In the genomic region with DNA sequence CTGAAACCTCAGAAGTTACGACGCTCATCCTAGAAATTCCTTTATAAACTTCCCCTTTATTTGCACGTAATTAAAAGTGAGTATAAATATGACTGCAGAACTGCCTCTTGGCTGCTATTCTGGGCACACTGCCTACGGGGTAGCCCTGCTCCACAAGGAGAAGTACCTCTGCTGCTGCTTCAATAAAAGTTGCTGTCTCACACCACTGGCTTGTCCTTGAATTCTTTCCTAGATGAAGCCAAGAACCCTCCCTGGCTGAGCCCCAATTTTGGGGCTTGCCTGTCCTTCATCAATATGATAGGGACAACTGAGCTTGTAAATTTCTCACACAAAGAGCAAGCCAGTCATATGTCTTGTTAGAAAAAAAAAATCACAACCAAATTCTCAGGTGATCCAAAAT, we compare ENCODE assay signal across 1 cellular context.
TF ChIP-seq lines count a peak whose summit lies in the region.

No MANE protein-coding gene starts in this region.

TF ChIP-seq in H1, 55 proteins besides CTCF, POLR2A, EP300 and RAD21 (continued from another document):
- no peak for TF ChIP-seq NANOG (IDR thresholded peaks at IDR 0.05; ENCODE audit: insufficient read depth, low read depth, low read length, poor library complexity, severe bottlenecking)
- TF ChIP-seq, protein P1, sequence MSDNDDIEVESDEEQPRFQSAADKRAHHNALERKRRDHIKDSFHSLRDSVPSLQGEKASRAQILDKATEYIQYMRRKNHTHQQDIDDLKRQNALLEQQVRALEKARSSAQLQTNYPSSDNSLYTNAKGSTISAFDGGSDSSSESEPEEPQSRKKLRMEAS (IDR thresholded peaks at IDR 0.05): no peak
- no peak for TF ChIP-seq ZNF274 (IDR thresholded peaks at IDR 0.05; ENCODE audit: borderline replicate concordance, extremely low read depth, low read length)
- no peak for TF ChIP-seq CREB1 (IDR thresholded peaks at IDR 0.05)
- no peak for TF ChIP-seq CEBPB (IDR thresholded peaks at IDR 0.05; ENCODE audit: low read depth, low read length)
- no peak for TF ChIP-seq POU5F1 (IDR thresholded peaks at IDR 0.05; ENCODE audit: low read depth, low read length)
- no peak for TF ChIP-seq GABPA (IDR thresholded peaks at IDR 0.05; ENCODE audit: borderline replicate concordance, insufficient read depth, low read length)
- no peak for TF ChIP-seq RBBP5 (IDR thresholded peaks at IDR 0.05; ENCODE audit: borderline replicate concordance, low read depth, low read length)
- TF ChIP-seq, protein P2, sequence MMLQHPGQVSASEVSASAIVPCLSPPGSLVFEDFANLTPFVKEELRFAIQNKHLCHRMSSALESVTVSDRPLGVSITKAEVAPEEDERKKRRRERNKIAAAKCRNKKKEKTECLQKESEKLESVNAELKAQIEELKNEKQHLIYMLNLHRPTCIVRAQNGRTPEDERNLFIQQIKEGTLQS (IDR thresholded peaks at IDR 0.05; ENCODE audit: insufficient read depth, low read depth, low read length): no peak
- no peak for TF ChIP-seq POLR2AphosphoS5 (IDR thresholded peaks at IDR 0.05; ENCODE audit: low read depth, low read length)
- TF ChIP-seq EGR1 (IDR thresholded peaks at IDR 0.05; ENCODE audit: borderline replicate concordance, low read depth, low read length): no peak
- TF ChIP-seq CTBP2 (IDR thresholded peaks at IDR 0.05; ENCODE audit: borderline replicate concordance, insufficient read depth, insufficient read length, low read length): no peak
- no peak for TF ChIP-seq RXRA (IDR thresholded peaks at IDR 0.05; ENCODE audit: insufficient read depth, low read depth, low read length)
- no peak for TF ChIP-seq KDM4A (IDR thresholded peaks at IDR 0.05; ENCODE audit: low read depth, low read length, severe bottlenecking)
- no peak for TF ChIP-seq HDAC2 (IDR thresholded peaks at IDR 0.05; ENCODE audit: borderline replicate concordance in 1 of 2, low read depth in 2 of 2, low read length in 2 of 2)
